In the genomic region with DNA sequence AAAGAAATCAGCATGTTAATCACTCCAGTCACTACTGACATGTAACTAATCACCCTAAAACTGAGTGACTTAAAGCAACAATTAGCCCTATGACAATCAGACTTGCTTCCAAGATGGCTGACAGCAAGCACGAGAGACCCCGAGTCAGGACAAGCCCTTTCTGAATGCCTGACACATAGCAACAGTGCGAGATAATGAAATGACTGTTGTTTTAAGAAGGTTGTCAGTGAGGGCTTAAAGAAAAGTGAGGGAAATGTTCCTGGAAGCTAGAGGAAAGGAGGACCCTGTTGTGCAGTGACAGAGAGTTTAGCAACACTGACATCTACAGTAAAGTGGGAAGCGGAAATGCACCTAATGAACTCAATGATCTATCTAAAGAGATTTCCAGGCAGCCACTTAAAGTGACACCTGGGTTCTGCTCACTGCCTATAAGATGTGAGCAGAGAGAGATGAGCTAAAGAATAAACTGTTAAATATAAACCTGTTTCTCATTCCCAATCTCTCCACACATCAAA, we compare ENCODE assay signal across 1 cellular context.
TF ChIP-seq lines count a peak whose summit lies in the region.

No MANE protein-coding gene starts in this region.

TF ChIP-seq in H1, 55 proteins besides CTCF, POLR2A, EP300 and RAD21:
- no peak for TF ChIP-seq MAFK (IDR thresholded peaks at IDR 0.05; ENCODE audit: low read depth, low read length)
- no peak for TF ChIP-seq BRCA1 (IDR thresholded peaks at IDR 0.05; ENCODE audit: low read depth, low read length)
- no peak for TF ChIP-seq RBBP5 (IDR thresholded peaks at IDR 0.05; ENCODE audit: borderline replicate concordance, low read depth, low read length)
- no peak for TF ChIP-seq CEBPB (IDR thresholded peaks at IDR 0.05; ENCODE audit: low read depth, low read length)
- no peak for TF ChIP-seq TEAD4 (IDR thresholded peaks at IDR 0.05; ENCODE audit: low read depth, low read length)
- no peak for TF ChIP-seq FOSL1 (IDR thresholded peaks at IDR 0.05; ENCODE audit: insufficient read depth, low read depth, low read length)
- TF ChIP-seq YY1 (IDR thresholded peaks at IDR 0.05; ENCODE audit: low read depth, low read length), result peak; percentile 71; the same call in 1 of the 2 replicates
- TF ChIP-seq EGR1 (IDR thresholded peaks at IDR 0.05; ENCODE audit: borderline replicate concordance, low read depth, low read length), result no peak
